8 cellular contexts compared by ENCODE assay signal in the genomic region with DNA sequence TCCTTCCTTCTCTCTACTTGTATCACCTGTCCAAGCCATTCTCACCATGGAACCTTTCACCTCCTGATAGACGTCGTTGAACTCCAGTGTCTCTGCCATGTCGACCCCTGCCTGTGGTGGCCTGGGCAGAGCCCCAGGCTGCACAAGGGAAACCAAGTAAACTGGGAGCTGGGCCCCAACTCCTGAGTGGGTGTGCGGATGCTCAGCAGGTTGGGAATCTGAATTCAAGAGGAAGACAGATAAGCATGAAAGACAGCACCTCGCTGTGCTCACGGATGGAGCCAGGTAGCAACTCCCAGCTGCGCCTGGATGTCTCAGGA. TPM values are rescaled to one million over a fixed set of nuclear protein-coding genes. Genes with fewer than 3 reads are reported as not detected.
DNase-seq lines count a peak whose midpoint lies in the region; ATAC-seq and TF ChIP-seq lines count a peak whose summit lies in the region.

No MANE protein-coding gene starts in this region.

- TF ChIP-seq EP300 in tibial nerve (IDR thresholded peaks at IDR 0.05) = no peak

- CTCF ChIA-PET in activated naive CD4-positive, alpha-beta T cell treated with anti-CD3 and anti-CD28 coated beads for 36 hours (lab: Charles Lee) = interaction anchor here (0.9 to 2.7 kb wide), 6 partner anchors 10 to 158 kb away, joined by 3 to 10 read pairs (median 4); a partner anchor contains a TSS

- no peak for TF ChIP-seq POLR2A in tibial nerve (IDR thresholded peaks at IDR 0.05)

- peak overlapping the region; percentile 75 for H3K27ac Mint-ChIP-seq in activated naive CD4-positive, alpha-beta T cell treated with anti-CD3 and anti-CD28 coated beads for 36 hours
- H3K27ac Mint-ChIP-seq in activated T-helper 2 cell treated with anti-CD3 and anti-CD28 coated beads, Interferon-gamma antibody, Interleukin-2, Interleukin-4, amounts not matched to agents 10 μg/mL and 5 μg/mL and 100 μg/mL, durations not matched to agents 14 hours and 24 hours and 36 hours = peak overlapping the region; percentile 63

- H3K27me3 Mint-ChIP-seq in activated naive CD4-positive, alpha-beta T cell treated with anti-CD3 and anti-CD28 coated beads for 36 hours (ENCODE audit: low read depth) = no peaks in the 10 kb centered on the region
- H3K27me3 Mint-ChIP-seq in activated T-helper 2 cell treated with anti-CD3 and anti-CD28 coated beads, Interferon-gamma antibody, Interleukin-2, Interleukin-4, amounts not matched to agents 10 μg/mL and 5 μg/mL and 100 μg/mL, durations not matched to agents 14 hours and 24 hours and 36 hours (ENCODE audit: low read depth) = peaks cover 6% of the 10 kb centered on the region

- peak overlapping the region; percentile 81 to 94 (median 94) for H3K27ac ChIP-seq in tibial nerve

- peak overlapping the region; percentile 86 for H3K4me3 ChIP-seq in kidney epithelial cell (ENCODE audit: low read depth, low read length)
- H3K4me3 ChIP-seq in tibial nerve = peak overlapping the region; percentile 73 to 87 (median 74)

- no peaks in the 10 kb centered on the region for H3K9me3 Mint-ChIP-seq in activated naive CD4-positive, alpha-beta T cell treated with anti-CD3 and anti-CD28 coated beads for 36 hours
- no peaks in the 10 kb centered on the region for H3K9me3 Mint-ChIP-seq in activated T-helper 2 cell treated with anti-CD3 and anti-CD28 coated beads, Interferon-gamma antibody, Interleukin-2, Interleukin-4, amounts not matched to agents 10 μg/mL and 5 μg/mL and 100 μg/mL, durations not matched to agents 14 hours and 24 hours and 36 hours

- TF ChIP-seq CTCF in kidney epithelial cell (IDR thresholded peaks at IDR 0.05; ENCODE audit: insufficient read depth, low read length, poor library complexity, severe bottlenecking) (no peak), tibial nerve (IDR thresholded peaks at IDR 0.05) (no peak)

- peaks cover 3% of the 10 kb centered on the region for H3K27me3 ChIP-seq in kidney epithelial cell (ENCODE audit: control insufficient read depth, insufficient read depth, low read length)
- H3K27me3 ChIP-seq in tibial nerve = no peaks in the 10 kb centered on the region

- peaks cover 46% of the 10 kb centered on the region for H3K4me1 Mint-ChIP-seq in activated naive CD4-positive, alpha-beta T cell treated with anti-CD3 and anti-CD28 coated beads for 36 hours (ENCODE audit: low read depth)
- peaks cover 34% of the 10 kb centered on the region for H3K4me1 Mint-ChIP-seq in activated T-helper 2 cell treated with anti-CD3 and anti-CD28 coated beads, Interferon-gamma antibody, Interleukin-2, Interleukin-4, amounts not matched to agents 10 μg/mL and 5 μg/mL and 100 μg/mL, durations not matched to agents 14 hours and 24 hours and 36 hours (ENCODE audit: low read depth)

- intact Hi-C loops in activated naive CD4-positive, alpha-beta T cell treated with anti-CD3 and anti-CD28 coated beads for 36 hours (cut with micrococcal nuclease) = loop anchor here (1.0 to 5.0 kb wide), 10 partner anchors 10 to 407 kb away; a partner anchor contains a TSS
- intact Hi-C loops in activated T-helper 2 cell treated with anti-CD3 and anti-CD28 coated beads, Interferon-gamma antibody, Interleukin-2, Interleukin-4, amounts not matched to agents 10 μg/mL and 5 μg/mL and 100 μg/mL, durations not matched to agents 14 hours and 24 hours and 36 hours (cut with micrococcal nuclease) = loop anchor here (1.0 to 10.0 kb wide), 6 partner anchors 10 to 460 kb away; a partner anchor contains a TSS

- 5% methylated on average over 7 of the region's 7 CpGs for WGBS in tibial nerve, 2 donors

- H3K36me3 Mint-ChIP-seq in activated naive CD4-positive, alpha-beta T cell treated with anti-CD3 and anti-CD28 coated beads for 36 hours (ENCODE audit: low read depth) = peaks cover 45% of the 10 kb centered on the region
- peaks cover 51% of the 10 kb centered on the region for H3K36me3 Mint-ChIP-seq in activated T-helper 2 cell treated with anti-CD3 and anti-CD28 coated beads, Interferon-gamma antibody, Interleukin-2, Interleukin-4, amounts not matched to agents 10 μg/mL and 5 μg/mL and 100 μg/mL, durations not matched to agents 14 hours and 24 hours and 36 hours (ENCODE audit: low read depth)

- H3K4me1 ChIP-seq in tibial nerve = peaks cover 3 to 24% (median 8%) of the 10 kb centered on the region in 4 donors

- H3K9me3 ChIP-seq in tibial nerve = no peaks in the 10 kb centered on the region

- peak overlapping the region; percentile 91 for H3K4me3 Mint-ChIP-seq in activated naive CD4-positive, alpha-beta T cell treated with anti-CD3 and anti-CD28 coated beads for 36 hours
- peak overlapping the region; percentile 92 for H3K4me3 Mint-ChIP-seq in activated T-helper 2 cell treated with anti-CD3 and anti-CD28 coated beads, Interferon-gamma antibody, Interleukin-2, Interleukin-4, amounts not matched to agents 10 μg/mL and 5 μg/mL and 100 μg/mL, durations not matched to agents 14 hours and 24 hours and 36 hours (ENCODE audit: low read depth)

- no peak for ATAC-seq in GM19035 (IDR thresholded peaks at IDR 0.05; ENCODE audit: unreplicated experiment)

- DNase-seq in activated naive CD4-positive, alpha-beta T cell treated with anti-CD3 and anti-CD28 coated beads for 36 hours = no peak
- no peak for DNase-seq in activated naive CD4-positive, alpha-beta T cell treated with anti-CD3 and anti-CD28 coated beads, Interleukin-2, amount 50 U/mL, for 16 hours
- no peak for DNase-seq in activated T-helper 2 cell treated with anti-CD3 and anti-CD28 coated beads, Interferon-gamma antibody, Interleukin-2, Interleukin-4, amounts not matched to agents 10 μg/mL and 5 μg/mL and 100 μg/mL, durations not matched to agents 14 hours and 24 hours and 36 hours (ENCODE audit: low spot score)
- DNase-seq in kidney epithelial cell (ENCODE audit: low read depth) (no peak), tibial nerve (ENCODE audit: low spot score in 2 of 2) (no peak), mesenteric fat pad (ENCODE audit: low spot score) (no peak), SHP77 (lab: John Stamatoyannopoulos, UW) (no peak)

- H3K36me3 ChIP-seq in kidney epithelial cell (ENCODE audit: control insufficient read depth, insufficient read depth, low read length) (no peaks in the 10 kb centered on the region), tibial nerve (peaks cover 4 to 42% (median 16%) of the 10 kb centered on the region in 3 donors)

RNA-seq across cellular contexts. Expression of a gene that starts 0.7 kb away (rescaled TPM):
- 100 to 1,000 TPM; 304 to 322 TPM for total RNA-seq in activated naive CD4-positive, alpha-beta T cell treated with anti-CD3 and anti-CD28 coated beads for 36 hours
- 214 and 218 TPM in 2 replicates for total RNA-seq in activated T-helper 2 cell treated with anti-CD3 and anti-CD28 coated beads, Interferon-gamma antibody, Interleukin-2, Interleukin-4, amounts not matched to agents 10 μg/mL and 5 μg/mL and 100 μg/mL, durations not matched to agents 14 hours and 24 hours and 36 hours
- 129 and 156 TPM in 2 replicates for total RNA-seq in kidney epithelial cell
- 10 to 100 TPM; 51.0 to 67.5 (median 56.5) TPM for total RNA-seq in tibial nerve
- total RNA-seq in mesenteric fat pad = 54.0 TPM

RNA-seq across cellular contexts. Expression of a gene that starts 3.2 kb away (rescaled TPM):
- not detected for total RNA-seq in activated naive CD4-positive, alpha-beta T cell treated with anti-CD3 and anti-CD28 coated beads for 36 hours
- total RNA-seq in activated T-helper 2 cell treated with anti-CD3 and anti-CD28 coated beads, Interferon-gamma antibody, Interleukin-2, Interleukin-4, amounts not matched to agents 10 μg/mL and 5 μg/mL and 100 μg/mL, durations not matched to agents 14 hours and 24 hours and 36 hours = not detected in 2 replicates
- total RNA-seq in kidney epithelial cell = not detected in 2 replicates
- under 1 TPM in 1 of 4 donors, not detected in 3; 0.22 TPM for total RNA-seq in tibial nerve
- not detected for total RNA-seq in mesenteric fat pad

RNA-seq across cellular contexts. Expression of a gene that starts 10.2 kb away (rescaled TPM):
- 10 to 100 TPM; 14.1 to 14.7 TPM for total RNA-seq in activated naive CD4-positive, alpha-beta T cell treated with anti-CD3 and anti-CD28 coated beads for 36 hours
- 15.6 and 16.5 TPM in 2 replicates for total RNA-seq in activated T-helper 2 cell treated with anti-CD3 and anti-CD28 coated beads, Interferon-gamma antibody, Interleukin-2, Interleukin-4, amounts not matched to agents 10 μg/mL and 5 μg/mL and 100 μg/mL, durations not matched to agents 14 hours and 24 hours and 36 hours
- total RNA-seq in kidney epithelial cell (91.1 and 93.2 TPM in 2 replicates), tibial nerve (100 to 1,000 TPM; 147 to 238 (median 204) TPM), mesenteric fat pad (236 TPM)

RNA-seq across cellular contexts. Expression of a gene that starts 46.0 kb away (rescaled TPM):
- not detected for total RNA-seq in activated naive CD4-positive, alpha-beta T cell treated with anti-CD3 and anti-CD28 coated beads for 36 hours
- not detected in 2 replicates for total RNA-seq in activated T-helper 2 cell treated with anti-CD3 and anti-CD28 coated beads, Interferon-gamma antibody, Interleukin-2, Interleukin-4, amounts not matched to agents 10 μg/mL and 5 μg/mL and 100 μg/mL, durations not matched to agents 14 hours and 24 hours and 36 hours
- total RNA-seq in kidney epithelial cell = not detected in 2 replicates
- total RNA-seq in tibial nerve = not detected
- not detected for total RNA-seq in mesenteric fat pad

RNA-seq across cellular contexts. Expression of a gene that starts 55.5 kb away (rescaled TPM):
- 1 to 10 TPM; 1.0 TPM for total RNA-seq in activated naive CD4-positive, alpha-beta T cell treated with anti-CD3 and anti-CD28 coated beads for 36 hours
- 0.18 TPM in 1 of 2 replicates, not detected in the other for total RNA-seq in activated T-helper 2 cell treated with anti-CD3 and anti-CD28 coated beads, Interferon-gamma antibody, Interleukin-2, Interleukin-4, amounts not matched to agents 10 μg/mL and 5 μg/mL and 100 μg/mL, durations not matched to agents 14 hours and 24 hours and 36 hours
- total RNA-seq in kidney epithelial cell (0.33 TPM in 1 of 2 replicates, not detected in the other), tibial nerve (under 1 TPM in 1 of 4 donors, not detected in 3; 0.39 TPM), mesenteric fat pad (0.45 TPM)
